9 cellular contexts compared by ENCODE assay signal in the genomic region with DNA sequence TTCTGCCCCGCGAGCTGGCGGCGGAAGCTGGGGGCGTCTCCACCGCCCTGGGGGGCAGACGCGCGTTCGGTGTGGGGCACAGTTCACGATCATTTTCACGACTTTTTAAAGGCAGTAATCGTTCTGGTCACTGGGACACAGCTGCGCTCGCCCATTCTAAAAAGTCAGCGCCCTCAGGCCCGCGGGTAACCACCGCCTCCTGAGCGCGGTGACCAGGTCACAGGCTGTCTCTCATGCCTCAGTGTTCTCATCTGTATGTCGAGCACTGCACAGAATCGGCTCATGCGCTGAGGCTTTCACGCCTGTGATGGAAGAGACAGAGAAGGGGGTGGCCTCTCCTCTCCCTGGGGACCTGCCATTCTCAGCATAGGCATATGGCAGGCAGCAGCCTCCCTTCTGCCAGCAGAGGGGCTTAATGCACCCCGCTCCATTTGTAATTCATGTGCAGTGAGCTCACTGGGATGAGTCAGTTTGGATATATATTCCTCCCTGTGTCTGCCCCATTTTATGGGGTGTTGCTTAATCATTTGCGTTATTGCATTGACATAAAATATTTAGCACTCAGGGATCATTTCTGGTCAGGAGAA. TPM values are rescaled to one million over a fixed set of nuclear protein-coding genes. Genes with fewer than 3 reads are reported as not detected.
DNase-seq lines count a peak whose midpoint lies in the region; TF ChIP-seq lines count a peak whose summit lies in the region.
"Not testable (repeated sequence)": the region's sequence is repeated elsewhere in the genome, so short reads cannot be mapped to it uniquely, and the experiment has no call there.
"Had no signal": no experiment of that assay in that cellular context is flagged by ENCODE, and none has a peak within 500 bp of the region (broad histone marks: within the 10 kb centered on the region; RNA-seq: fewer than 3 reads in every experiment).

No MANE protein-coding gene starts in this region.

- POLR2A ChIA-PET in AG04449 (lab: Yijun Ruan, JAX) = not testable (repeated sequence)

- H3K27ac ChIP-seq in cardiac muscle cell = peak overlapping the region; percentile 8
- peak overlapping the region; percentile 56 to 98 (median 87) for H3K27ac ChIP-seq in skin epidermis

- H3K27me3 ChIP-seq in cardiac muscle cell; mononuclear cell (ENCODE audit: insufficient read depth, low read length): not testable (repeated sequence)

- H3K9me3 ChIP-seq in cardiac muscle cell (ENCODE audit: low read depth); mononuclear cell (ENCODE audit: low read depth, low read length): not testable (repeated sequence)

- CTCF ChIA-PET in AG04449 (lab: Yijun Ruan, JAX) = not testable (repeated sequence)

- TF ChIP-seq POLR2A in NB4 (IDR thresholded peaks at IDR 0.05; ENCODE audit: extremely low read depth, insufficient read length) = not testable (repeated sequence)

- H3K4me3 ChIP-seq in AG04449 (ENCODE audit: low read depth, low read length) (peak overlapping the region; percentile 66), GM12865 (ENCODE audit: low read depth, low read length) (peak overlapping the region; percentile 37; the same call in 1 of the 2 replicates), NB4 (ENCODE audit: low read depth, low read length) (peak overlapping the region; percentile 69), cardiac fibroblast (replicated peaks in 1 of 2; ENCODE audit: low read depth in 2 of 2, low read length in 2 of 2) (peak overlapping the region; percentile 46 to 64), cardiac muscle cell (peak overlapping the region; percentile 39), mononuclear cell (ENCODE audit: low read length) (peak overlapping the region; percentile 75), skin epidermis (peak overlapping the region; percentile 41 to 83 (median 76))

- H3K4me1 ChIP-seq in cardiac muscle cell (ENCODE audit: low read depth) = not testable (repeated sequence)
- peaks cover 14% of the 10 kb centered on the region for H3K4me1 ChIP-seq in mononuclear cell (ENCODE audit: insufficient read depth, low read length)

- not testable (repeated sequence) for TF ChIP-seq CTCF in AG04449 (IDR thresholded peaks at IDR 0.05; ENCODE audit: insufficient read depth, low read length, missing control alignments); GM12865 (IDR thresholded peaks at IDR 0.05; ENCODE audit: insufficient read depth, low read depth, low read length, missing control alignments); NB4 (IDR thresholded peaks at IDR 0.05; ENCODE audit: low read depth, low read length); cardiac fibroblast (IDR thresholded peaks at IDR 0.05; ENCODE audit: low read depth, low read length); cardiac muscle cell (IDR thresholded peaks at IDR 0.05; ENCODE audit: low read depth, low read length)

- H3K36me3 ChIP-seq in cardiac muscle cell = not testable (repeated sequence)

- DNase-seq in AG04449 (ENCODE audit: low read depth, low spot score) (peak; percentile 44), NB4 (ENCODE audit: low read depth) (peak; percentile 84), cardiac fibroblast (ENCODE audit: low read depth in 2 of 2) (peak; percentile 42 to 59), cardiac muscle cell (ENCODE audit: low read depth in 1 of 2, low spot score in 1 of 2) (peak in 1 of 2 donors; percentile 53)
- not testable (repeated sequence) for DNase-seq in GM12865 (ENCODE audit: low read depth)
- DNase-seq in activated CD4-positive, alpha-beta T cell treated with anti-CD3 and anti-CD28 coated beads for 48 hours = peak; percentile 18

RNA-seq across cellular contexts. Expression of gene FAM90A26, which starts 16.5 kb away (rescaled TPM):
- not detected in 2 replicates for total RNA-seq in cardiac muscle cell
- not detected in 2 replicates for polyA plus RNA-seq in cardiac muscle cell
- not detected for total RNA-seq in mononuclear cell
- polyA plus RNA-seq: neural cell had no signal

RNA-seq across cellular contexts. Expression of gene USP17L10, which starts 56.8 kb away (rescaled TPM):
- total RNA-seq in cardiac muscle cell = not detected in 2 replicates
- polyA plus RNA-seq in cardiac muscle cell = not detected in 2 replicates
- not detected for total RNA-seq in mononuclear cell
- polyA plus RNA-seq: neural cell had no signal
